In the genomic region with DNA sequence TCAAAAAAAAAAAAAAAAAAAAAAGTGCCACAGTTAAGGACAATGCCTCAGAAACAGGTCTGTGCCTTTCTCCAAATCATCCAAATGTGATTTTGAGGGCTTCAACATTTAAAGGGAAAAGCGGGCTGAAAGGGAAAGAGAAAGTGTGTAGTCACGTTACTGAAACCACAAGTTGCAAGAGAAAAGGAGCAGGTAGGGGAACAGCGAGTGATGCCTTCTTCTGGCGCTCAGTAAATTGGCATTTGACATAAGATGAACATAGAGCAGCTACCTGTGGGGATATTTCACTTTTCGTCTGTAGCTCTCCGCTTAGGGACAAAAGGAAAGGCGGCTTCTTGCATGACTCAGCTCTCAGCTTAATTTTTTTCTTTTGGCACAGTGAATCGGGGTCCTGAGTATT, we compare ENCODE assay signal across 13 cellular contexts. TPM values are rescaled to one million over a fixed set of nuclear protein-coding genes. Genes with fewer than 3 reads are reported as not detected.
A peak's percentile ranks its signal among the peaks of the same experiment; 100 is the strongest.
DNase-seq lines count a peak whose midpoint lies in the region; ATAC-seq, FAIRE-seq and TF ChIP-seq lines count a peak whose summit lies in the region.
"Had no signal": no experiment of that assay in that cellular context is flagged by ENCODE, and none has a peak within 500 bp of the region (broad histone marks: within the 10 kb centered on the region; RNA-seq: fewer than 3 reads in every experiment).

No MANE protein-coding gene starts in this region.

- FAIRE-seq in GM12891 (lab: Jason Lieb, UNC) = peak; percentile 62
- FAIRE-seq: endothelial cell of umbilical vein had no signal

- 91 to 93% methylated on average over 8 of the region's 8 CpGs for WGBS in testis, 2 donors

- no peak overlapping the region for H3K4me3 ChIP-seq in testis
- H3K4me3 ChIP-seq: vagina had no signal

- H3K4me1 ChIP-seq in testis = no peaks in the 10 kb centered on the region
- H3K4me1 ChIP-seq: vagina had no signal

- DNase-seq in CD14-positive monocyte (ENCODE audit: low spot score) (peak; percentile 13), GM12891 (ENCODE audit: insufficient read length, low spot score) (no peak), NOMO-1 treated with dmso at 0.1 percent for 144 hours (lab: John Stamatoyannopoulos, UW; ENCODE audit: unreplicated experiment) (peak; percentile 4), NCI-H345 treated with DMSO at 0.1 percent for 48 hours (lab: John Stamatoyannopoulos, UW; ENCODE audit: unreplicated experiment) (no peak), testis (no peak)
- no peak for DNase-seq in effector memory CD8-positive, alpha-beta T cell
- DNase-seq: hypothalamus had no signal

- no peaks in the 10 kb centered on the region for H3K36me3 ChIP-seq in testis (ENCODE audit: low read depth, missing control alignments)
- H3K36me3 ChIP-seq: vagina had no signal

- TF ChIP-seq CTCF in CD14-positive monocyte (IDR thresholded peaks at IDR 0.05) (no peak), testis (IDR thresholded peaks at IDR 0.05) (no peak)

- H3K9me3 ChIP-seq in testis = no peaks in the 10 kb centered on the region
- H3K9me3 ChIP-seq: vagina had no signal

- H3K4me3 Mint-ChIP-seq in CD14-positive monocyte = peak overlapping the region; percentile 66 to 86
- peak overlapping the region; percentile 75 to 89 for H3K4me3 Mint-ChIP-seq in effector memory CD8-positive, alpha-beta T cell
- H3K4me3 Mint-ChIP-seq: mesothelial cell of epicardium, WTC11 had no signal

- H3K27ac ChIP-seq in testis = no peak overlapping the region
- H3K27ac ChIP-seq: vagina had no signal

- H3K9me3 Mint-ChIP-seq in CD14-positive monocyte = peaks cover 0 to 6% (median 2%) of the 10 kb centered on the region in 7 donors
- H3K9me3 Mint-ChIP-seq in effector memory CD8-positive, alpha-beta T cell = no peaks in the 10 kb centered on the region
- H3K9me3 Mint-ChIP-seq: mesothelial cell of epicardium, WTC11 had no signal

- H3K4me1 Mint-ChIP-seq in CD14-positive monocyte = peaks cover 68% of the 10 kb centered on the region
- H3K4me1 Mint-ChIP-seq in effector memory CD8-positive, alpha-beta T cell (ENCODE audit: low read depth in 2 of 2) = peaks cover 14 to 15% of the 10 kb centered on the region in 2 donors

- intact Hi-C loops in CD14-positive monocyte (cut with micrococcal nuclease) = no loop called here
- intact Hi-C loops in testis (cut with DNase I; ENCODE audit: low total_unique reads) = no loop called here

- H3K36me3 Mint-ChIP-seq in CD14-positive monocyte = peaks cover 2 to 5% of the 10 kb centered on the region in 2 donors
- peaks cover 4% of the 10 kb centered on the region for H3K36me3 Mint-ChIP-seq in effector memory CD8-positive, alpha-beta T cell (ENCODE audit: insufficient read depth)
- H3K36me3 Mint-ChIP-seq: mesothelial cell of epicardium, WTC11 had no signal

- ATAC-seq in effector memory CD8-positive, alpha-beta T cell (replicated peaks) = peak; percentile 35
- ATAC-seq in HG03280 (IDR thresholded peaks at IDR 0.05; ENCODE audit: unreplicated experiment) = no peak
- ATAC-seq in HG02870 (IDR thresholded peaks at IDR 0.05; ENCODE audit: unreplicated experiment) = no peak
- ATAC-seq: WTC11 had no signal

- H3K27ac Mint-ChIP-seq in CD14-positive monocyte = peak overlapping the region; percentile 25 to 78 (median 41)
- peak overlapping the region; percentile 52 to 56 for H3K27ac Mint-ChIP-seq in effector memory CD8-positive, alpha-beta T cell
- H3K27ac Mint-ChIP-seq: mesothelial cell of epicardium, WTC11 had no signal

- H3K27me3 ChIP-seq in testis = no peaks in the 10 kb centered on the region
- H3K27me3 ChIP-seq: vagina had no signal

- TF ChIP-seq POLR2A in GM12891 (IDR thresholded peaks at IDR 0.05; ENCODE audit: low read depth, low read length) (no peak), testis (IDR thresholded peaks at IDR 0.05) (no peak)

- peaks cover 0 to 6% (median 3%) of the 10 kb centered on the region in 3 donors for H3K27me3 Mint-ChIP-seq in CD14-positive monocyte (ENCODE audit: low read depth in 3 of 3)
- H3K27me3 Mint-ChIP-seq in effector memory CD8-positive, alpha-beta T cell = no peaks in the 10 kb centered on the region

TF ChIP-seq in GM12891, 5 proteins besides CTCF, POLR2A, EP300 and RAD21:
- no peak for TF ChIP-seq POU2F2 (IDR thresholded peaks at IDR 0.05; ENCODE audit: low read depth, low read length)
- no peak for TF ChIP-seq TAF1 (IDR thresholded peaks at IDR 0.05; ENCODE audit: low read depth, low read length)
- no peak for TF ChIP-seq SPI1 (IDR thresholded peaks at IDR 0.05; ENCODE audit: low read depth, low read length)
- no peak for TF ChIP-seq POLR2AphosphoS5 (IDR thresholded peaks at IDR 0.05; ENCODE audit: low read depth, low read length)
- TF ChIP-seq PAX5 (IDR thresholded peaks at IDR 0.05; ENCODE audit: insufficient read depth, low read length, severe bottlenecking) = no peak

RNA-seq across cellular contexts. Expression of a gene that starts 11.1 kb away (rescaled TPM):
- polyA plus RNA-seq in CD14-positive monocyte (10 to 100 TPM; 39.1 to 41.6 TPM), testis (ENCODE audit: insufficient read depth, low read depth, low replicate concordance) (1,249 TPM)
- polyA plus RNA-seq in GM12891 (2012; ENCODE audit: low read depth, missing spikeins) = not detected
- 100 to 1,000 TPM; 307 to 454 TPM for total RNA-seq in testis
- total RNA-seq: endothelial cell of umbilical vein, vagina, WTC11 had no signal
- polyA plus RNA-seq: endothelial cell of umbilical vein had no signal

RNA-seq across cellular contexts. Expression of a gene that starts 14.2 kb away (rescaled TPM):
- polyA plus RNA-seq in CD14-positive monocyte (100 to 1,000 TPM; 126 to 131 TPM), testis (ENCODE audit: insufficient read depth, low read depth, low replicate concordance) (149 TPM)
- polyA plus RNA-seq in GM12891 (2012; ENCODE audit: low read depth, missing spikeins) = 18.9 TPM
- 100 to 1,000 TPM; 137 to 182 TPM for total RNA-seq in testis

RNA-seq across cellular contexts. Expression of a gene that starts 24.1 kb away (rescaled TPM):
- polyA plus RNA-seq in CD14-positive monocyte = 1 to 10 TPM; 1.6 to 2.5 TPM
- 0.42 TPM for polyA plus RNA-seq in GM12891 (2012; ENCODE audit: low read depth, missing spikeins)
- total RNA-seq in testis = 10 to 100 TPM; 24.0 to 47.5 TPM
- polyA plus RNA-seq in testis (ENCODE audit: insufficient read depth, low read depth, low replicate concordance) = 103 TPM
- total RNA-seq: vagina had no signal

RNA-seq across cellular contexts. Expression of a gene that starts 37.9 kb away (rescaled TPM):
- polyA plus RNA-seq in CD14-positive monocyte (100 to 1,000 TPM; 374 to 430 TPM), testis (ENCODE audit: insufficient read depth, low read depth, low replicate concordance) (128 TPM)
- 90.7 TPM for polyA plus RNA-seq in GM12891 (2012; ENCODE audit: low read depth, missing spikeins)
- total RNA-seq in testis = 10 to 100 TPM; 49.5 to 71.5 TPM

RNA-seq across cellular contexts. Expression of a gene that starts 40.4 kb away (rescaled TPM):
- polyA plus RNA-seq in CD14-positive monocyte (10 to 100 TPM; 29.8 to 38.9 TPM), testis (ENCODE audit: insufficient read depth, low read depth, low replicate concordance) (73.4 TPM)
- polyA plus RNA-seq in GM12891 (2012; ENCODE audit: low read depth, missing spikeins) = 4.9 TPM
- total RNA-seq in testis = 10 to 100 TPM; 51.7 to 66.8 TPM

Comparison
In these comparisons a context has a peak if more than half of its experiments do, and no peak if none do; other contexts are left out.
1. DNase-seq: peak in CD14-positive monocyte (single experiment) and NOMO-1 treated with dmso at 0.1 percent for 144 hours (single experiment); none in GM12891 (single experiment), effector memory CD8-positive, alpha-beta T cell (0 of 3), NCI-H345 treated with DMSO at 0.1 percent for 48 hours (single experiment) and testis (single experiment).
2. RNA of a gene that starts 11.1 kb away (polyA plus RNA-seq): 1,249 TPM in testis (single experiment); 39.1 to 41.6 TPM in CD14-positive monocyte; every median in the first group is over 10 times any median in the second.
3. RNA of a gene that starts 24.1 kb away (polyA plus RNA-seq): 103 TPM in testis (single experiment); 1.6 to 2.5 TPM in CD14-positive monocyte; every median in the first group is over 10 times any median in the second.